19 cellular contexts compared by ENCODE assay signal in genomic region chr14:99841436-99842071, GRCh38. TPM values are rescaled to one million over a fixed set of nuclear protein-coding genes. Genes with fewer than 3 reads are reported as not detected.
DNase-seq lines count a peak whose midpoint lies in the region; ATAC-seq, FAIRE-seq and TF ChIP-seq lines count a peak whose summit lies in the region.
"Had no signal": no experiment of that assay in that cellular context is flagged by ENCODE, and none has a peak within 500 bp of the region (broad histone marks: within the 10 kb centered on the region; RNA-seq: fewer than 3 reads in every experiment).

No MANE protein-coding gene starts in this region.

- H3K27me3 ChIP-seq in right atrium auricular region: no peaks in the 10 kb centered on the region
- H3K27me3 ChIP-seq in H1 (replicated peaks in 1 of 4; ENCODE audit: control insufficient read depth in 3 of 4, extremely low read depth in 1 of 4, insufficient read depth in 3 of 4, low read length in 3 of 4): no peaks in the 10 kb centered on the region
- H3K27me3 ChIP-seq: SJSA1 had no signal

- ATAC-seq in Right ventricle myocardium superior (ENCODE audit: poor library complexity) (peak; percentile 72), GM21619 (IDR thresholded peaks at IDR 0.05; ENCODE audit: unreplicated experiment) (no peak), GM21515 (IDR thresholded peaks at IDR 0.05; ENCODE audit: unreplicated experiment) (no peak)
- no peak for ATAC-seq in stimulated activated naive CD8-positive, alpha-beta T cell treated with anti-CD3 and anti-CD28 coated beads, Interleukin-15, amount 100 ng/mL, for 72 hours

- peaks cover 2% of the 10 kb centered on the region for H3K9me3 Mint-ChIP-seq in neural crest cell
- H3K9me3 Mint-ChIP-seq in stimulated activated naive CD8-positive, alpha-beta T cell treated with anti-CD3 and anti-CD28 coated beads, Interleukin-15, amount 100 ng/mL, for 72 hours: no peaks in the 10 kb centered on the region

- H2BK12ac ChIP-seq in H1 (ENCODE audit: low read depth, low read length): peak overlapping the region; percentile 65

- H3K9me3 ChIP-seq in right atrium auricular region: peaks cover 0 to 3% of the 10 kb centered on the region in 2 donors
- H3K9me3 ChIP-seq in H1 (ENCODE audit: insufficient read depth in 2 of 2, low read depth in 1 of 2, low read length in 1 of 2): peaks cover 0 to 1% of the 10 kb centered on the region in 2 experiments; a peak in 1 of 4 replicates
- H3K9me3 ChIP-seq: SJSA1 had no signal

- peak; percentile 28 for FAIRE-seq in H1 (lab: Jason Lieb, UNC)
- FAIRE-seq: A549, GM12892 had no signal

- H4K8ac ChIP-seq in H1 (ENCODE audit: extremely low read depth, insufficient read depth, low read length): no peak overlapping the region

- no peak overlapping the region for H3K56ac ChIP-seq in H1 (replicated peaks; ENCODE audit: insufficient read length, low read depth, low read length)

- H3K18ac ChIP-seq in H1 (ENCODE audit: extremely low read depth, low read length): no peak overlapping the region

- H4K91ac ChIP-seq in H1 (replicated peaks; ENCODE audit: insufficient read length, low read length): no peak overlapping the region

- no peak overlapping the region for H2BK15ac ChIP-seq in H1 (ENCODE audit: low read length)

- H3K36me3 ChIP-seq in right atrium auricular region (no peaks in the 10 kb centered on the region), H1 (ENCODE audit: control insufficient read depth in 2 of 4, insufficient read depth in 4 of 4, low read length in 3 of 4) (no peaks in the 10 kb centered on the region)
- H3K36me3 ChIP-seq: SJSA1 had no signal

- H3K27ac ChIP-seq in right atrium auricular region: no peak overlapping the region
- no peak overlapping the region for H3K27ac ChIP-seq in H1 (ENCODE audit: low read depth, low read length)
- H3K27ac ChIP-seq: A549, RWPE1, SJSA1 had no signal

- no peak overlapping the region for H3K9ac ChIP-seq in H1 (replicated peaks in 1 of 4; ENCODE audit: extremely low read depth in 1 of 4, low read depth in 3 of 4, low read length in 3 of 4)

- peaks cover 0 to 1% of the 10 kb centered on the region in 2 experiments for H4K20me1 ChIP-seq in H1 (replicated peaks in 1 of 2; ENCODE audit: control insufficient read depth in 1 of 2, insufficient read depth in 2 of 2, low read length in 2 of 2)

- H3K27me3 Mint-ChIP-seq in neural crest cell (ENCODE audit: low read depth): no peaks in the 10 kb centered on the region
- H3K27me3 Mint-ChIP-seq in stimulated activated naive CD8-positive, alpha-beta T cell treated with anti-CD3 and anti-CD28 coated beads, Interleukin-15, amount 100 ng/mL, for 72 hours: peaks cover 61% of the 10 kb centered on the region

- H3K23me2 ChIP-seq in H1 (ENCODE audit: low read depth, low read length): no peaks in the 10 kb centered on the region

- intact Hi-C loops in Right ventricle myocardium superior (cut with DNase I): no loop called here

- CTCF ChIA-PET in H1 (lab: Charles Lee; ENCODE audit: partially characterized antibody): interaction anchor here (0.8 to 4.6 kb wide), 10 partner anchors 11 to 155 kb away, joined by 3 to 25 read pairs (median 4); no protein-coding TSS in a partner anchor

- H3K4me1 ChIP-seq in right atrium auricular region: peaks cover 0 to 39% of the 10 kb centered on the region in 2 donors
- H3K4me1 ChIP-seq in H1 (replicated peaks in 1 of 4; ENCODE audit: control insufficient read depth in 3 of 4, insufficient read depth in 4 of 4, low read length in 3 of 4): peaks cover 2 to 15% (median 8%) of the 10 kb centered on the region in 4 experiments; a peak in 6 of 7 replicates

- no peak overlapping the region for H3K4me2 ChIP-seq in H1 (ENCODE audit: insufficient read depth in 1 of 2, low read depth in 2 of 2, low read length in 2 of 2)
- H3K4me2 ChIP-seq: A549 had no signal

- no peak overlapping the region for H3K4me3 Mint-ChIP-seq in neural crest cell
- H3K4me3 Mint-ChIP-seq in stimulated activated naive CD8-positive, alpha-beta T cell treated with anti-CD3 and anti-CD28 coated beads, Interleukin-15, amount 100 ng/mL, for 72 hours: no peak overlapping the region

- no peaks in the 10 kb centered on the region for H3K79me1 ChIP-seq in H1 (ENCODE audit: low read depth, low read length)

- TF ChIP-seq RAD21 in H1 (IDR thresholded peaks at IDR 0.05 in 1 of 2, conservative IDR thresholded peaks at IDR 0.05 in 1 of 2; ENCODE audit: low read depth in 2 of 2, low read length in 2 of 2): no peak

- peak overlapping the region; percentile 3 for H3K27ac Mint-ChIP-seq in neural crest cell (ENCODE audit: unreplicated experiment)
- H3K27ac Mint-ChIP-seq in stimulated activated naive CD8-positive, alpha-beta T cell treated with anti-CD3 and anti-CD28 coated beads, Interleukin-15, amount 100 ng/mL, for 72 hours: no peak overlapping the region

- H3K4ac ChIP-seq in H1 (replicated peaks; ENCODE audit: insufficient read length, low read depth, low read length): no peak overlapping the region

- POLR2A ChIA-PET in H1 (lab: Charles Lee; ENCODE audit: partially characterized antibody): interaction anchor here (1.0 to 1.3 kb wide), 2 partner anchors 8 to 10 kb away, joined by 3 read pairs; no protein-coding TSS in a partner anchor

- peaks cover 3% of the 10 kb centered on the region for H3K36me3 Mint-ChIP-seq in neural crest cell (ENCODE audit: low read depth)

- TF ChIP-seq POLR2A in H1 (IDR thresholded peaks at IDR 0.05; ENCODE audit: control extremely low read depth in 1 of 2, low read depth in 2 of 2, low read length in 2 of 2): no peak

- H4K5ac ChIP-seq in H1 (ENCODE audit: insufficient read length, low read depth, low read length): no peak overlapping the region

- H3K23ac ChIP-seq in H1 (ENCODE audit: insufficient read length): no peak overlapping the region

- H3K14ac ChIP-seq in H1 (ENCODE audit: insufficient read length): no peak overlapping the region

- H3K4me1 Mint-ChIP-seq in neural crest cell: peaks cover 21% of the 10 kb centered on the region
- no peaks in the 10 kb centered on the region for H3K4me1 Mint-ChIP-seq in stimulated activated naive CD8-positive, alpha-beta T cell treated with anti-CD3 and anti-CD28 coated beads, Interleukin-15, amount 100 ng/mL, for 72 hours

- no peak for DNase-seq in Right ventricle myocardium superior
- DNase-seq in right atrium auricular region (ENCODE audit: low spot score): no peak
- DNase-seq in H1 (ENCODE audit: low read depth in 1 of 2, low spot score in 2 of 2): no peak
- DNase-seq in neural crest cell (ENCODE audit: low read depth, low spot score): no peak
- no peak for DNase-seq in NOMO-1 treated with DMSO at 0.1 percent for 48 hours (lab: John Stamatoyannopoulos, UW; ENCODE audit: unreplicated experiment)
- DNase-seq in stimulated activated naive CD8-positive, alpha-beta T cell treated with anti-CD3 and anti-CD28 coated beads, Interleukin-15, amount 100 ng/mL, for 72 hours: no peak
- DNase-seq: C1 segment of cervical spinal cord, H7, MV-4-11, NCI-H1417 treated with DMSO at 0.1 percent for 48 hours, NCI-H1930, NCI-H526 had no signal

- TF ChIP-seq CTCF in right atrium auricular region (IDR thresholded peaks at IDR 0.05) (no peak), H1 (IDR thresholded peaks at IDR 0.05; ENCODE audit: control extremely low read depth in 1 of 3, insufficient read depth in 1 of 3, low read depth in 1 of 3, low read length in 3 of 3) (no peak), neural crest cell (conservative IDR thresholded peaks at IDR 0.05) (no peak)

- 63% methylated on average over 9 of the region's 9 CpGs; no CpG with 5 or more reads in 1 of the 2 experiments for whole genome bisulfite sequencing in H1 (ENCODE audit: extremely low coverage in 1 of 2, insufficient coverage in 1 of 2, insufficient read length in 1 of 2, insufficient replicate concordance in 2 of 2, low coverage in 1 of 2, low lambda C conversion rate in 2 of 2, missing lambda C conversion rate in 1 of 2), 2 experiments

- H2BK20ac ChIP-seq in H1 (ENCODE audit: low read length): no peak overlapping the region; the same call in 1 of the 2 replicates

- no peak overlapping the region for H2AFZ ChIP-seq in H1 (ENCODE audit: low read length)

- peak overlapping the region; percentile 0; the same call in 1 of the 2 replicates for H2AK5ac ChIP-seq in H1 (ENCODE audit: low read depth, low read length)

- TF ChIP-seq EP300 in H1 (IDR thresholded peaks at IDR 0.05; ENCODE audit: borderline replicate concordance in 1 of 2, low read depth in 2 of 2, low read length in 2 of 2): no peak

- H2BK120ac ChIP-seq in H1 (replicated peaks; ENCODE audit: low read depth, low read length): no peak overlapping the region

- H3K79me2 ChIP-seq in H1 (ENCODE audit: control insufficient read depth in 1 of 2, insufficient read depth in 2 of 2, low read length in 2 of 2): peaks cover 0 to 7% of the 10 kb centered on the region in 2 experiments; a peak in 1 of 4 replicates

- H3K4me3 ChIP-seq in right atrium auricular region (no peak overlapping the region), H1 (ENCODE audit: extremely low read depth in 1 of 4, insufficient read depth in 2 of 4, low read depth in 3 of 4, low read length in 4 of 4) (no peak overlapping the region)
- H3K4me3 ChIP-seq: A549, SJSA1 had no signal

- no peak overlapping the region for H2BK5ac ChIP-seq in H1 (ENCODE audit: low read depth, low read length)

TF ChIP-seq in H1, 55 proteins besides CTCF, POLR2A, EP300 and RAD21 (continues in another document):
- no peak for TF ChIP-seq SRF (IDR thresholded peaks at IDR 0.05; ENCODE audit: low read depth, low read length)
- TF ChIP-seq CBX5 (IDR thresholded peaks at IDR 0.05; ENCODE audit: low read depth, low read length): no peak
- TF ChIP-seq SAP30 (IDR thresholded peaks at IDR 0.05; ENCODE audit: insufficient read depth, insufficient replicate concordance, low read length): no peak
- no peak for TF ChIP-seq EZH2 (IDR thresholded peaks at IDR 0.05; ENCODE audit: low read depth, low read length, severe bottlenecking)
- TF ChIP-seq HDAC6 (IDR thresholded peaks at IDR 0.05; ENCODE audit: low read depth, low read length): no peak
- TF ChIP-seq MAFK (IDR thresholded peaks at IDR 0.05; ENCODE audit: low read depth, low read length): no peak
- TF ChIP-seq SP1 (IDR thresholded peaks at IDR 0.05; ENCODE audit: low read depth, low read length): no peak
- no peak for TF ChIP-seq PHF8 (conservative IDR thresholded peaks at IDR 0.05; ENCODE audit: low read depth, low read length)
- TF ChIP-seq NRF1 (IDR thresholded peaks at IDR 0.05; ENCODE audit: low read depth, low read length): no peak

RNA-seq across cellular contexts. Expression of gene EML1, which starts 48.3 kb away (rescaled TPM):
- total RNA-seq in Right ventricle myocardium superior (39.5 TPM), right atrium auricular region (10 to 100 TPM; 28.3 to 30.2 TPM), neural crest cell (36.7 and 40.1 TPM in 2 replicates)
- 24.7 and 32.9 TPM in 2 replicates for total RNA-seq in H1 (2021; fragmentation: NEBNext Ultra II Directional; extraction: Animal tissue kit (Norgen Biotek cat#: 25700))
- 9.8 and 11.1 TPM in 2 replicates for polyA plus RNA-seq in H1 (2011; rRNA removed)
- 11.8 TPM for polyA plus RNA-seq in H1 (2011; cell fraction: cytosol; rRNA removed)
- 30.9 TPM for polyA plus RNA-seq in H1 (2011; cell fraction: nucleus; rRNA removed)
- 16.6 to 36.3 TPM (median 23.0 TPM) in 4 replicates for polyA plus RNA-seq in H1 (2012, experiment 1 of 2)
- 3.3 TPM for polyA plus RNA-seq in H1 (2012, experiment 2 of 2)
- polyA plus RNA-seq in H1 (2013, experiment 1 of 2): 6.5 TPM
- polyA plus RNA-seq in H1 (2013, experiment 2 of 2): 6.7 TPM
- 55.1 and 82.5 TPM in 2 replicates for polyA minus RNA-seq in H1 (2011; rRNA and poly(A)+ RNA removed)
- polyA minus RNA-seq in H1 (2011; cell fraction: cytosol; rRNA and poly(A)+ RNA removed): 20.8 TPM
- polyA minus RNA-seq in H1 (2011; cell fraction: nucleus; rRNA and poly(A)+ RNA removed): 60.8 TPM
- total RNA-seq: OCI-LY7 had no signal
